8 cellular contexts compared by ENCODE assay signal in the genomic region with DNA sequence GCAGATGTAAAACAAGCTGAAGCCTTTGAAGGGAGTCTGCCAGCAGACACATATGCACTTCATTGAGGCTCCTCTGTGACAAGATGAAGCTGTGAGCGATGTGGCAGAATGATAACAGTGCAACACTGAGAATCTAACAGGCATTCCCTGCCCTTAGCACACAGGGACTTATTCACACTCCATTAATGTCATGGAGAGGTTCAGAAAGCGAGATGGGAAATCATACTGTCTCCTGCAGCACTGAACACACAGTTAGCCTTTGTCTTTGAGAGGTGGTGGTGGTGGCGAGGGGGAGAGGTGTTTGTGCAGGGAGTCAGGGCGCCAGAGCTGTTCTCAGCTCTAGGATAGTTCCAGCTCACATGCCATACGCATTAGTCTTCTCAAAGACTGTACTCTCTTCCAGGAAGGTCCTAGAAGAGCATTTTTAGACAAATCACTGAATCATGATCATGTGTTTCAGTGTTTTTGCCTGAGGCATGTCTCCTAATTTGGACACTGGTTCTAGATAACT.
DNase-seq lines count a peak whose midpoint lies in the region; ATAC-seq and TF ChIP-seq lines count a peak whose summit lies in the region.
"Had no signal": no experiment of that assay in that cellular context is flagged by ENCODE, and none has a peak within 500 bp of the region (broad histone marks: within the 10 kb centered on the region; RNA-seq: fewer than 3 reads in every experiment).

No MANE protein-coding gene starts in this region.

- H3K4me3 ChIP-seq in breast epithelium (no peak overlapping the region), suprapubic skin (no peak overlapping the region)

- no peaks in the 10 kb centered on the region for H3K4me1 ChIP-seq in breast epithelium
- peaks cover 48% of the 10 kb centered on the region for H3K4me1 ChIP-seq in suprapubic skin

- TF ChIP-seq CTCF in HFFc6 (IDR thresholded peaks at IDR 0.05) (no peak), breast epithelium (IDR thresholded peaks at IDR 0.05) (no peak), suprapubic skin (IDR thresholded peaks at IDR 0.05) (no peak)

- peaks cover 100% of the 10 kb centered on the region for H3K4me1 Mint-ChIP-seq in HFFc6 (ENCODE audit: low read depth)

- H3K36me3 Mint-ChIP-seq in HFFc6 (ENCODE audit: low read depth): peaks cover 84% of the 10 kb centered on the region

- no peaks in the 10 kb centered on the region for H3K9me3 Mint-ChIP-seq in HFFc6
- H3K9me3 Mint-ChIP-seq: activated T-cell treated with anti-CD3 and anti-CD28 coated beads, Interleukin-2, amount 50 U/mL, for 4 hours had no signal

- intact Hi-C loops in breast epithelium (cut with DNase I; ENCODE audit: low total_unique reads): no loop called here

- H3K27me3 Mint-ChIP-seq in HFFc6 (ENCODE audit: insufficient read depth): peaks cover 5% of the 10 kb centered on the region

- 51% methylated on average over 5 of the region's 5 CpGs for WGBS in suprapubic skin

- TF ChIP-seq EP300 in suprapubic skin (IDR thresholded peaks at IDR 0.05): no peak

- TF ChIP-seq POLR2A in breast epithelium (IDR thresholded peaks at IDR 0.05): no peak
- no peak for TF ChIP-seq POLR2A in suprapubic skin (IDR thresholded peaks at IDR 0.05)

- H3K9me3 ChIP-seq in breast epithelium (no peaks in the 10 kb centered on the region), suprapubic skin (no peaks in the 10 kb centered on the region)

- H3K4me3 Mint-ChIP-seq in HFFc6: peak overlapping the region; percentile 81
- H3K4me3 Mint-ChIP-seq: activated T-cell treated with anti-CD3 and anti-CD28 coated beads, Interleukin-2, amount 50 U/mL, for 4 hours had no signal

- ATAC-seq in GM21423 (IDR thresholded peaks at IDR 0.05; ENCODE audit: unreplicated experiment) (no peak), HG03457 (IDR thresholded peaks at IDR 0.05; ENCODE audit: unreplicated experiment) (no peak)

- H3K27ac ChIP-seq in breast epithelium: peak overlapping the region; percentile 78 to 81
- peak overlapping the region; percentile 76 for H3K27ac ChIP-seq in suprapubic skin

- H3K27me3 ChIP-seq in breast epithelium (no peaks in the 10 kb centered on the region), suprapubic skin (no peaks in the 10 kb centered on the region)

- H3K36me3 ChIP-seq in breast epithelium (no peaks in the 10 kb centered on the region), suprapubic skin (peaks cover 24% of the 10 kb centered on the region)

- DNase-seq in HFFc6: peak; percentile 96
- no peak for DNase-seq in breast epithelium (ENCODE audit: low spot score in 2 of 2)
- DNase-seq in left kidney (ENCODE audit: low read depth, low spot score): peak; percentile 33
- no peak for DNase-seq in suprapubic skin (ENCODE audit: low spot score in 2 of 2)
- no peak for DNase-seq in SKM-1 (lab: John Stamatoyannopoulos, UW; ENCODE audit: unreplicated experiment)
- DNase-seq: activated T-cell treated with anti-CD3 and anti-CD28 coated beads, Interleukin-2, amount 50 U/mL, for 4 hours had no signal

- H3K27ac Mint-ChIP-seq in HFFc6: peak overlapping the region; percentile 84

Comparison
In these comparisons a context has a peak if more than half of its experiments do, and no peak if none do; other contexts are left out.
1. DNase-seq: peak in HFFc6 (single experiment) and left kidney (single experiment); none in breast epithelium (0 of 2), suprapubic skin (0 of 2) and SKM-1 (single experiment).